In the genomic region with DNA sequence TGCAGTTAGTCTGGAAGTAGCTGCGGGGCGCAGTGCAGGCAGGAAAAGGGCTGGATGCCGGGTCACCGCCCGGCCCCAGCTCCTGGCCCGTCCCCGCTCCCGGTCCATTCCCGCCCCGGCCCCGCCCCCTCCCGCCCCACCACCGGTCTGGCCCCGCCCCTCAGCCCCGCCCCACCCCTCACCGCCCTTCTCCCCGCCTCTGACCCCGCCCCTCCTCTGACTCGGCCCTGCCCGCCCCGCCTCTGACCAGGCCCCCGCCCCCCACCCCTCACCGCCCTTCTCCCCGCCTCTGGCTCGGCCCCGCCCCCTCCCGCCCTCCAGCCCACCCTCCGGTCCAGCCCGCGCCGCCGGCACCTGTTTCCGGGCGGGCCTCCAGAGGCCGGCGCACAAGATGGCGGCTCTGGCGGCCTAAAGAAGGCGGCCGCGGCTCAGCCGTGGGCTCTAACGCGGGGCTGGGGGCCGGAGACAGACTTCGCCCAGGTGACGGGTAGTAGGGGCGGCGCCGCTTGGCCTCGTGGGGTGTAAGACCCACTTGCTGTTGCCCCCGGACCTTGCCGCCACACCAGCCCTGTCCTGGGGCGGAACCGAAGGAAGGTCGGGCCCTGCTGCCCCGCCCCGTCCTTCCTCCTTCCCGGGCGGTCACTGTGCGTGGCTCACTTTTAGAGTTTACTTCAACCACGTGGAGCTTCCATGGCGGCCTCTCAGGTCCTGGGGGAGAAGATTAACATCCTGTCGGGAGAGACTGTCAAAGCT, we compare ENCODE assay signal across 8 cellular contexts. TPM values are rescaled to one million over a fixed set of nuclear protein-coding genes. Genes with fewer than 3 reads are reported as not detected.
DNase-seq lines count a peak whose midpoint lies in the region; ATAC-seq, FAIRE-seq and TF ChIP-seq lines count a peak whose summit lies in the region.

A gene with protein sequence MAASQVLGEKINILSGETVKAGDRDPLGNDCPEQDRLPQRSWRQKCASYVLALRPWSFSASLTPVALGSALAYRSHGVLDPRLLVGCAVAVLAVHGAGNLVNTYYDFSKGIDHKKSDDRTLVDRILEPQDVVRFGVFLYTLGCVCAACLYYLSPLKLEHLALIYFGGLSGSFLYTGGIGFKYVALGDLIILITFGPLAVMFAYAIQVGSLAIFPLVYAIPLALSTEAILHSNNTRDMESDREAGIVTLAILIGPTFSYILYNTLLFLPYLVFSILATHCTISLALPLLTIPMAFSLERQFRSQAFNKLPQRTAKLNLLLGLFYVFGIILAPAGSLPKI (plus strand): TSS at position 357 of the 753 bp plus-strand sequence. CDS start 334 bp downstream, at position 691.

- dilution Hi-C loops in keratinocyte (cut with MboI; ENCODE audit: extremely low pct_ligation_motif_present, low sequenced_read_pairs): no loop called here

- H3K9me1 ChIP-seq in keratinocyte (ENCODE audit: control insufficient read depth, extremely low read depth, insufficient read depth, low read length): no peaks in the 10 kb centered on the region

- H3K4me3 ChIP-seq in AG09309 (ENCODE audit: control insufficient read depth, low read depth, low read length): peak within 1 kb of the TSS; percentile 67
- H3K4me3 ChIP-seq in keratinocyte (ENCODE audit: control insufficient read depth in 2 of 3, extremely low read depth in 1 of 3, insufficient read depth in 2 of 3, low read depth in 1 of 3, low read length in 3 of 3): peak within 1 kb of the TSS; percentile 62 to 92 (median 84)

- H3K27me3 ChIP-seq in keratinocyte (ENCODE audit: control insufficient read depth, extremely low read depth, insufficient read depth, low read length): no peaks in the 10 kb centered on the region

- no peaks in the 10 kb centered on the region for H3K9me3 ChIP-seq in keratinocyte (ENCODE audit: control insufficient read depth, low read depth, low read length)

- H3K79me2 ChIP-seq in keratinocyte (ENCODE audit: control insufficient read depth, insufficient read depth, low read length): peaks cover 23% of the 10 kb centered on the region

- peak; percentile 84 for ATAC-seq in GM18907 (IDR thresholded peaks at IDR 0.05; ENCODE audit: unreplicated experiment)
- ATAC-seq in HG03135 (IDR thresholded peaks at IDR 0.05; ENCODE audit: unreplicated experiment): peak; percentile 76

- no peaks in the 10 kb centered on the region for H4K20me1 ChIP-seq in keratinocyte (ENCODE audit: control insufficient read depth, extremely low read depth, insufficient read depth, low read length)

- H3K4me1 ChIP-seq in keratinocyte (ENCODE audit: control insufficient read depth, extremely low read depth, insufficient read depth, low read length): peaks cover 9% of the 10 kb centered on the region

- peak within 1 kb of the TSS; percentile 82 for H3K4me2 ChIP-seq in keratinocyte (ENCODE audit: control insufficient read depth, extremely low read depth, insufficient read depth, low read depth, low read length)

- H3K36me3 ChIP-seq in keratinocyte (ENCODE audit: control insufficient read depth in 2 of 2, extremely low read depth in 1 of 2, insufficient read depth in 2 of 2, low read length in 2 of 2): no peaks in the 10 kb centered on the region

- DNase-seq in AG09309 (ENCODE audit: low read depth) (peak; percentile 35), NCI-H226 (peak; percentile 71), keratinocyte (ENCODE audit: low read depth, low spot score) (peak; percentile 32)
- peak; percentile 71 for DNase-seq in activated CD4-positive, CD25-positive, alpha-beta regulatory T cell treated with anti-CD3 and anti-CD28 coated beads, Interleukin-2, amount 50 U/mL, for 16 hours (ENCODE audit: low read depth, low spot score)
- DNase-seq in central memory CD4-positive, alpha-beta T cell: peak; percentile 77
- peak; percentile 76 to 82 (median 76) for DNase-seq in stimulated activated CD4-positive, alpha-beta T cell treated with anti-CD3 and anti-CD28 coated beads, Interleukin-12 subunit alpha, Interleukin-12 subunit beta, amount 100 ng/mL, for 48 hours (ENCODE audit: low read depth in 2 of 3, low spot score in 1 of 3)

- FAIRE-seq in keratinocyte (lab: Jason Lieb, UNC): no peak

- H2AFZ ChIP-seq in keratinocyte (ENCODE audit: control insufficient read depth, low read length): peak within 1 kb of the TSS; percentile 95

- H3K9ac ChIP-seq in keratinocyte (ENCODE audit: control insufficient read depth, extremely low read depth, insufficient read depth, low read length): peak within 1 kb of the TSS; percentile 92

- TF ChIP-seq CTCF in AG09309 (IDR thresholded peaks at IDR 0.05; ENCODE audit: control insufficient read depth, insufficient read depth, low read depth, low read length, missing control alignments) (no peak), keratinocyte (optimal IDR thresholded peaks at IDR 0.05 in 1 of 3, IDR thresholded peaks at IDR 0.05 in 1 of 3, conservative IDR thresholded peaks at IDR 0.05 in 1 of 3; ENCODE audit: extremely low read depth in 1 of 3, insufficient read depth in 2 of 3, low read length in 3 of 3) (peak in 2 of 3 experiments; percentile 21 to 65)

- H3K27ac ChIP-seq in keratinocyte (ENCODE audit: control insufficient read depth, insufficient read depth, low read length): peak within 1 kb of the TSS; percentile 87

RNA-seq across cellular contexts. Expression of the gene that starts here (rescaled TPM):
- 9.7 to 15.9 TPM (median 9.9 TPM) in 3 replicates for polyA plus RNA-seq in keratinocyte
- polyA plus RNA-seq in keratinocyte (2011; ENCODE audit: low read depth): 1.2 TPM
- 8.9 and 9.1 TPM in 2 replicates for polyA plus RNA-seq in keratinocyte (2011; cell fraction: cytosol; rRNA removed)
- polyA plus RNA-seq in keratinocyte (2011; cell fraction: nucleus; rRNA removed): 11.6 and 11.9 TPM in 2 replicates
- polyA plus RNA-seq in keratinocyte (2012; ENCODE audit: low replicate concordance): 8.0 and 12.2 TPM in 2 replicates
- 17.1 to 29.1 TPM (median 20.1 TPM) in 3 replicates for polyA minus RNA-seq in keratinocyte
- polyA minus RNA-seq in keratinocyte (2011; cell fraction: cytosol; rRNA and poly(A)+ RNA removed): 13.4 TPM
- polyA minus RNA-seq in keratinocyte (2011; cell fraction: nucleus; rRNA and poly(A)+ RNA removed): 9.9 and 16.3 TPM in 2 replicates

Comparison
In these comparisons a context has a peak if more than half of its experiments do, and no peak if none do; other contexts are left out.
1. Peak in every context shown above with its lines: DNase-seq, ATAC-seq, H3K4me3 ChIP-seq and H3K27ac ChIP-seq.